ENCODE assay signal across 1 cellular context in the genomic region with DNA sequence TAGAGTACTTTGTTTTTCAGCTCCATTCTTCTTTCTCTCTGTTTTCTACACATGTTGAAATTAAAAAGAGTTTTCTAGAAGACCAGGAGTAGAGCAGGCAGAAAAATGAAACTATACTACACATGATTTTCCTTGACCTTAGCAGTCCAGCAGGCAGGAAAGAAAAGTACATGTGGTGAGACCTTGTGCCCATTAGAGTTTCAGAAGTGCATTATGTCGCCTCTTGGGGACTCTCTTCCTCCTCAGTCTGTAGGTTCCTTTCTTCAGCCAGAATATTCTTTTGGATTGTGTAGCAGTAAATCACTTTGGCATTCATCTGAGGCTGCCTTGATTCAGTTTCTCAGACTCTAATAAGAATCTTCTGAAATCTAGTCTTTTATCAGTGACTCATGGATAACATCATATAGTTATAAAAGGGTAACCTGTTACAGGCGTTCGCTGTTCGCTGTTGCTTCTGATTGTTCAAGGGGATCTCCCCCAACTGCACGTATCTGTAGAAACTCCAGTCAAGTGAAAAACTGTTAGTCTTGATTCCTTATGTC.
TF ChIP-seq lines count a peak whose summit lies in the region.

No MANE protein-coding gene starts in this region.

TF ChIP-seq in IMR-90, 13 proteins besides CTCF, POLR2A, EP300 and RAD21:
- TF ChIP-seq SMC3 (IDR thresholded peaks at IDR 0.05; ENCODE audit: low read depth, low read length) (no peak), RCOR1 (IDR thresholded peaks at IDR 0.05; ENCODE audit: insufficient replicate concordance, low read length) (no peak), NFE2L2 (IDR thresholded peaks at IDR 0.05; ENCODE audit: low read depth, low read length) (no peak), MAZ (IDR thresholded peaks at IDR 0.05; ENCODE audit: borderline replicate concordance, low read depth, low read length) (no peak), MXI1 (IDR thresholded peaks at IDR 0.05; ENCODE audit: borderline replicate concordance, low read depth, low read length) (no peak), CEBPB (IDR thresholded peaks at IDR 0.05; ENCODE audit: low read depth, low read length) (no peak), CHD1 (IDR thresholded peaks at IDR 0.05; ENCODE audit: low read depth, low read length) (no peak), MAFK (IDR thresholded peaks at IDR 0.05; ENCODE audit: low read depth, low read length) (no peak), BHLHE40 (IDR thresholded peaks at IDR 0.05; ENCODE audit: low read depth, low read length) (no peak)
- TF ChIP-seq, protein P1, sequence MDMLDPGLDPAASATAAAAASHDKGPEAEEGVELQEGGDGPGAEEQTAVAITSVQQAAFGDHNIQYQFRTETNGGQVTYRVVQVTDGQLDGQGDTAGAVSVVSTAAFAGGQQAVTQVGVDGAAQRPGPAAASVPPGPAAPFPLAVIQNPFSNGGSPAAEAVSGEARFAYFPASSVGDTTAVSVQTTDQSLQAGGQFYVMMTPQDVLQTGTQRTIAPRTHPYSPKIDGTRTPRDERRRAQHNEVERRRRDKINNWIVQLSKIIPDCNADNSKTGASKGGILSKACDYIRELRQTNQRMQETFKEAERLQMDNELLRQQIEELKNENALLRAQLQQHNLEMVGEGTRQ (IDR thresholded peaks at IDR 0.05; ENCODE audit: low read depth, low read length): no peak
